Comparison of ENCODE assay signal across 1 cellular context in genomic region chr9:78324682-78325081, GRCh38.
TF ChIP-seq lines count a peak whose summit lies in the region.

No MANE protein-coding gene starts in this region.

TF ChIP-seq in WTC11, 78 proteins besides CTCF, POLR2A, EP300 and RAD21 (continued from another document):
- no peak for TF ChIP-seq ZNF425 (CRISPR knock-in tag; conservative IDR thresholded peaks at IDR 0.05)
- no peak for TF ChIP-seq ZNF219 (CRISPR knock-in tag; IDR thresholded peaks at IDR 0.05; ENCODE audit: borderline replicate concordance)
- TF ChIP-seq, protein P1, sequence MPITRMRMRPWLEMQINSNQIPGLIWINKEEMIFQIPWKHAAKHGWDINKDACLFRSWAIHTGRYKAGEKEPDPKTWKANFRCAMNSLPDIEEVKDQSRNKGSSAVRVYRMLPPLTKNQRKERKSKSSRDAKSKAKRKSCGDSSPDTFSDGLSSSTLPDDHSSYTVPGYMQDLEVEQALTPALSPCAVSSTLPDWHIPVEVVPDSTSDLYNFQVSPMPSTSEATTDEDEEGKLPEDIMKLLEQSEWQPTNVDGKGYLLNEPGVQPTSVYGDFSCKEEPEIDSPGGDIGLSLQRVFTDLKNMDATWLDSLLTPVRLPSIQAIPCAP (CRISPR knock-in tag; IDR thresholded peaks at IDR 0.05) = no peak
